Comparison of ENCODE assay signal across 8 cellular contexts in the genomic region with DNA sequence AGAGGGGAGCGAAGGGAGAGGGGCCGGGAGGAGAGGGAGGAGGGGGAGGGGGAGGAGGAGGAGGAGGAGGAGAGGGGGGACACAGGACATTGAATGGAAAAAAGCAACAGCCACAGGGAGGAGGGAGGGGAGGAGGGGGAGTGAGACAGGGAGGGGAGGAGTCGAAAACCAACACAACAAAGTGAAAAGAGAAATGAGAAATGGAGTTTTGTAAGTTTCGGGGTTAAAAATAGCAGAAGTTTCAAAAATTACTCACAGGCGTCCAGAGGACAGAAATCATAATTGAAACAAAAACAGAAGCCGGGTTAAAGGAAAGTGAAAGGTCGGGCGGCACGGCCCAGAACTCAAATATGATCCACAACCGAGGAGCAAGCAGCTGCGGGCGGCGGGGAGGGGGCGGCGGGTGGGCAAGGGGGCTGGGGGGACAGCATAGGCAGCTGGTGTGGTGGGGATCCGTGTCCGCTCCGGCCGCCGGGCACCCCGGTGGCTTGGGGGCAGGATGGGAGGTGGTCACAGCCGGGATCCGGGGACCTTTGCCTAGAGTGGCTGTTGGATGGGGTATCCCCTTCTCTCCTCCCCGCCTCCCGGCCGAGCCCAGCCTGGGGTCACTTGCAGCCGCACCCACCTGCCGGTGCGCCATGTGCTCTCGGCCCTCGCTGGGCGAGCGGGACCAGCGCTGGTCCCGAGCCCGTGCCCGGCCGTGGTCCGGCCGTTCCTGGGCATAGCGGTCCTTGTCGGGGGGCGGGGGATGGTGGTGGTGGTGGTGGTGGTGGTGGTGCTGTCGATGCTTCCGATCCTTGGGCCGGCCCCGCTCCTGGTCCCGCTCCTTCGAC. TPM values are rescaled to one million over a fixed set of nuclear protein-coding genes. Genes with fewer than 3 reads are reported as not detected.
DNase-seq lines count a peak whose midpoint lies in the region; ATAC-seq and TF ChIP-seq lines count a peak whose summit lies in the region.

No MANE protein-coding gene starts in this region.

- H3K9me2 ChIP-seq in SU-DHL-6 (replicated peaks; ENCODE audit: insufficient read depth, low read length), result no peaks in the 10 kb centered on the region

- no peak overlapping the region for H3K27ac ChIP-seq in SU-DHL-6 (ENCODE audit: low read depth, low read length)
- peak overlapping the region; percentile 19 for H3K27ac ChIP-seq in angular gyrus (ENCODE audit: low read depth, low read length)

- peak; percentile 90 for DNase-seq in GM10248 (ENCODE audit: extremely low spot score)
- peak; percentile 12 for DNase-seq in kidney glomerular epithelial cell (lab: John Stamatoyannopoulos, UW)
- peak in 2 of 3 donors; percentile 18 to 50 for DNase-seq in stimulated activated CD4-positive, alpha-beta T cell treated with anti-CD3 and anti-CD28 coated beads, TNF-alpha, amount 100 ng/mL, for 1 hour (ENCODE audit: low read depth in 3 of 3, low spot score in 1 of 3)
- DNase-seq in cerebellum (ENCODE audit: low spot score), result no peak
- no peak for DNase-seq in NCI-H146 treated with DMSO at 0.1 percent for 48 hours (lab: John Stamatoyannopoulos, UW; ENCODE audit: unreplicated experiment)

- peak overlapping the region; percentile 46 for H3K4me2 ChIP-seq in SU-DHL-6 (ENCODE audit: low read depth, low read length, poor library complexity, severe bottlenecking)

- no peaks in the 10 kb centered on the region for H3K27me3 ChIP-seq in SU-DHL-6 (ENCODE audit: low read length)

- 0 out of 2 replicates have a peak overlapping the region, but pooled peaks have one; percentile 16 for H3K9ac ChIP-seq in SU-DHL-6 (ENCODE audit: low read length)

- no peaks in the 10 kb centered on the region for H4K20me1 ChIP-seq in SU-DHL-6 (ENCODE audit: low read depth, low read length)

- ATAC-seq in HG02884 (IDR thresholded peaks at IDR 0.05; ENCODE audit: unreplicated experiment), result peak; percentile 66

- no peaks in the 10 kb centered on the region for H3K79me2 ChIP-seq in SU-DHL-6 (ENCODE audit: insufficient read depth, low read length)

- no peak overlapping the region for H3K4me3 ChIP-seq in SU-DHL-6 (ENCODE audit: insufficient read depth, low read length, poor library complexity, severe bottlenecking)

- TF ChIP-seq CTCF in GM10248 (IDR thresholded peaks at IDR 0.05; ENCODE audit: control extremely low read depth, extremely low read depth, low read depth, missing control alignments) (no peak), SU-DHL-6 (IDR thresholded peaks at IDR 0.05; ENCODE audit: insufficient read depth, low read length, poor library complexity, severe bottlenecking) (no peak)

- H3F3A ChIP-seq in SU-DHL-6 (ENCODE audit: insufficient read depth), result no peaks in the 10 kb centered on the region

- CTCF ChIA-PET in GM10248 (lab: Yijun Ruan, JAX), result no interaction called here

- POLR2A ChIA-PET in GM10248 (lab: Yijun Ruan, JAX), result no interaction called here

- no peak overlapping the region for H2AFZ ChIP-seq in SU-DHL-6 (ENCODE audit: low read depth, low read length, severe bottlenecking)

- H3K36me3 ChIP-seq in SU-DHL-6 (ENCODE audit: low read length), result no peaks in the 10 kb centered on the region

- H3K9me3 ChIP-seq in SU-DHL-6 (ENCODE audit: insufficient read depth, low read length), result no peaks in the 10 kb centered on the region

RNA-seq across cellular contexts. Expression of gene IER2, which starts 58.1 kb away (rescaled TPM):
- total RNA-seq in cerebellum, result 10.3 TPM

RNA-seq across cellular contexts. Expression of gene STX10, which starts 58.2 kb away (rescaled TPM):
- total RNA-seq in cerebellum, result 19.7 TPM

Comparison
In these comparisons a context has a peak if more than half of its experiments do, and no peak if none do; other contexts are left out.
1. DNase-seq: peak in GM10248 (single experiment), kidney glomerular epithelial cell (single experiment) and stimulated activated CD4-positive, alpha-beta T cell treated with anti-CD3 and anti-CD28 coated beads, TNF-alpha, amount 100 ng/mL, for 1 hour (2 of 3); none in cerebellum (single experiment) and NCI-H146 treated with DMSO at 0.1 percent for 48 hours (single experiment).